ENCODE assay signal across 1 cellular context in genomic region chr1:45867697-45868346, GRCh38.
TF ChIP-seq lines count a peak whose summit lies in the region.

No MANE protein-coding gene starts in this region.

TF ChIP-seq in HepG2, 621 proteins besides CTCF, POLR2A, EP300 and RAD21 (continued from another document):
- TF ChIP-seq ZNF646 (CRISPR knock-in tag; IDR thresholded peaks at IDR 0.05): peak; percentile 17; the same call in 1 of the 2 replicates
- TF ChIP-seq ZHX2 (IDR thresholded peaks at IDR 0.05; ENCODE audit: low read depth): no peak
- TF ChIP-seq ZHX2 (CRISPR knock-in tag; IDR thresholded peaks at IDR 0.05; ENCODE audit: borderline replicate concordance): no peak
- no peak for TF ChIP-seq MYPOP (CRISPR knock-in tag; IDR thresholded peaks at IDR 0.05)
- TF ChIP-seq CSRNP1 (CRISPR knock-in tag; IDR thresholded peaks at IDR 0.05): no peak
- TF ChIP-seq SRY (CRISPR knock-in tag; IDR thresholded peaks at IDR 0.05): no peak
- no peak for TF ChIP-seq MAFK (conservative IDR thresholded peaks at IDR 0.05 in 1 of 2, IDR thresholded peaks at IDR 0.05 in 1 of 2; ENCODE audit: low read length in 2 of 2)
- TF ChIP-seq AHDC1 (CRISPR knock-in tag; IDR thresholded peaks at IDR 0.05; ENCODE audit: borderline replicate concordance): peak; percentile 65; the same call in 1 of the 2 replicates
- peak; percentile 54 for TF ChIP-seq HNF4G (IDR thresholded peaks at IDR 0.05; ENCODE audit: borderline replicate concordance, low read depth, low read length)
- no peak for TF ChIP-seq HNF4G (CRISPR knock-in tag; IDR thresholded peaks at IDR 0.05; ENCODE audit: borderline replicate concordance, low read depth)
- no peak for TF ChIP-seq TRAFD1 (CRISPR knock-in tag; IDR thresholded peaks at IDR 0.05; ENCODE audit: borderline replicate concordance)
- TF ChIP-seq TCF7 (IDR thresholded peaks at IDR 0.05; ENCODE audit: low read depth): no peak
- TF ChIP-seq ZFYVE20 (CRISPR knock-in tag; IDR thresholded peaks at IDR 0.05; ENCODE audit: borderline replicate concordance, low read depth): no peak
- TF ChIP-seq ELF4 (CRISPR knock-in tag; IDR thresholded peaks at IDR 0.05; ENCODE audit: borderline replicate concordance): no peak
- TF ChIP-seq MEIS1 (CRISPR knock-in tag; IDR thresholded peaks at IDR 0.05; ENCODE audit: borderline replicate concordance): no peak
- 0 out of 2 replicates have a peak, but pooled peaks have one; percentile 41 for TF ChIP-seq POGZ (CRISPR knock-in tag; IDR thresholded peaks at IDR 0.05)
- peak; percentile 58 for TF ChIP-seq PAXIP1 (CRISPR knock-in tag; conservative IDR thresholded peaks at IDR 0.05)
- no peak for TF ChIP-seq SMYD3 (CRISPR knock-in tag; IDR thresholded peaks at IDR 0.05)
- no peak for TF ChIP-seq TSC22D2 (CRISPR knock-in tag; IDR thresholded peaks at IDR 0.05; ENCODE audit: borderline replicate concordance)
- TF ChIP-seq ZNF616 (CRISPR knock-in tag; IDR thresholded peaks at IDR 0.05; ENCODE audit: low read depth): no peak
- TF ChIP-seq KAT2B (IDR thresholded peaks at IDR 0.05; ENCODE audit: borderline replicate concordance, low read depth, low read length): no peak
- no peak for TF ChIP-seq BORCS8-MEF2B (CRISPR knock-in tag; IDR thresholded peaks at IDR 0.05)
- no peak for TF ChIP-seq ARNT (IDR thresholded peaks at IDR 0.05)
- TF ChIP-seq ZBTB3 (CRISPR knock-in tag; IDR thresholded peaks at IDR 0.05; ENCODE audit: borderline replicate concordance, low read depth): no peak
- TF ChIP-seq ZNF670 (CRISPR knock-in tag; IDR thresholded peaks at IDR 0.05; ENCODE audit: borderline replicate concordance): no peak
- no peak for TF ChIP-seq ZNF460 (CRISPR knock-in tag; IDR thresholded peaks at IDR 0.05; ENCODE audit: borderline replicate concordance)
TF ChIP-seq in HepG2: peak in this region for 24.
